Comparison of ENCODE assay signal across 9 cellular contexts in the genomic region with DNA sequence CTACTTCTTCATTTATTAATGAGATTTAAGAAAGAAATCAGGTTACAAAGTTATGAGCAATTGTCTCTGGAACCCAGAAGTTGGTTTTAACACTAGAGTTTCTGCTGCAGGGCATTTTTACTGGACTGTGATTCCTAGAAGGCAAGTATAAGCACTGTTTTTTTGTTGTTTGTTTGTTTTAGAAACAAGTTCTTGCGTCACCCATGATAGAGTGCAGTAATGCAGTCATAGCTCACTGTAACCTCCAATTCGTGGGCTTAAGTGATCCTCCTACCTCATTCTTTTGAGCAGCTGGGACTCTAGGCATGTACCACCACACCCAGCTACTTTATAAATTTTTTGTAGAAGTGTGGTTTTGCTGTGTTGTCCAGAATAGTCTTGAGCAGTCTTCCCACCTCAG. TPM values are rescaled to one million over a fixed set of nuclear protein-coding genes. Genes with fewer than 3 reads are reported as not detected.
DNase-seq lines count a peak whose midpoint lies in the region; TF ChIP-seq lines count a peak whose summit lies in the region.
"Had no signal": no experiment of that assay in that cellular context is flagged by ENCODE, and none has a peak within 500 bp of the region (broad histone marks: within the 10 kb centered on the region; RNA-seq: fewer than 3 reads in every experiment).

No MANE protein-coding gene starts in this region.

- H3K79me2 ChIP-seq in osteoblast (ENCODE audit: insufficient read depth, low read length), result peaks cover 99% of the 10 kb centered on the region

- H3K9me3 ChIP-seq in osteoblast (ENCODE audit: low read depth, low read length) (no peaks in the 10 kb centered on the region), ascending aorta (no peaks in the 10 kb centered on the region)
- H3K9me3 ChIP-seq: SJCRH30 had no signal

- H3K9me3 Mint-ChIP-seq in endothelial cell (ENCODE audit: unreplicated experiment), result no peaks in the 10 kb centered on the region

- peak; percentile 47 for DNase-seq in ELR (ENCODE audit: low read depth)
- peak; percentile 90 for DNase-seq in NCI-H226
- no peak for DNase-seq in endothelial cell (ENCODE audit: low spot score)
- no peak for DNase-seq in osteoblast (ENCODE audit: insufficient read length, low spot score, missing footprints)
- no peak for DNase-seq in ascending aorta (ENCODE audit: low spot score in 2 of 2)
- DNase-seq in T1000 (lab: John Stamatoyannopoulos, UW), result no peak
- no peak for DNase-seq in NCI-H1694 treated with DMSO at 0.1 percent for 48 hours (lab: John Stamatoyannopoulos, UW)
- DNase-seq: stimulated activated CD4-positive, alpha-beta T cell treated with anti-CD3 and anti-CD28 coated beads, Interleukin-15, amount 100 ng/mL, for 24 hours had no signal

- H3K36me3 ChIP-seq in osteoblast (ENCODE audit: insufficient read depth, low read length) (peaks cover 7% of the 10 kb centered on the region), ascending aorta (no peaks in the 10 kb centered on the region)

- TF ChIP-seq CTCF in endothelial cell (IDR thresholded peaks at IDR 0.05; ENCODE audit: unreplicated experiment) (no peak), osteoblast (IDR thresholded peaks at IDR 0.05; ENCODE audit: extremely low read depth, low read depth, low read length) (no peak), ascending aorta (IDR thresholded peaks at IDR 0.05) (no peak)

- H4K20me1 ChIP-seq in osteoblast (ENCODE audit: insufficient read depth, low read length), result peaks cover 63% of the 10 kb centered on the region

- H3K4me2 ChIP-seq in osteoblast (ENCODE audit: insufficient read depth, low read length), result no peak overlapping the region

- H3K4me1 Mint-ChIP-seq in endothelial cell (ENCODE audit: unreplicated experiment), result peaks cover 17% of the 10 kb centered on the region

- H3K36me3 Mint-ChIP-seq in endothelial cell (ENCODE audit: low read depth, unreplicated experiment), result no peaks in the 10 kb centered on the region

- H3K4me3 Mint-ChIP-seq in endothelial cell (ENCODE audit: unreplicated experiment), result no peak overlapping the region

- H3K27me3 ChIP-seq in osteoblast (ENCODE audit: insufficient read depth, low read length) (no peaks in the 10 kb centered on the region), ascending aorta (no peaks in the 10 kb centered on the region)
- H3K27me3 ChIP-seq: SJCRH30 had no signal

- intact Hi-C loops in ascending aorta (cut with DNase I), result no loop called here

- no peak overlapping the region for H2AFZ ChIP-seq in osteoblast (ENCODE audit: low read length)

- no peaks in the 10 kb centered on the region for H3K27me3 Mint-ChIP-seq in endothelial cell (ENCODE audit: unreplicated experiment)

- H3K4me3 ChIP-seq in osteoblast (ENCODE audit: insufficient read depth, low read length), result no peak overlapping the region
- no peak overlapping the region for H3K4me3 ChIP-seq in ascending aorta
- H3K4me3 ChIP-seq: SJCRH30 had no signal

- H3K27ac Mint-ChIP-seq in endothelial cell (ENCODE audit: unreplicated experiment), result peak overlapping the region; percentile 52

- H3K27ac ChIP-seq in osteoblast (ENCODE audit: low read depth, low read length) (peak overlapping the region; percentile 32), ascending aorta (no peak overlapping the region)

- H3K4me1 ChIP-seq in osteoblast (ENCODE audit: insufficient read depth, low read length) (peaks cover 38% of the 10 kb centered on the region), ascending aorta (peaks cover 0 to 25% of the 10 kb centered on the region in 2 donors)

RNA-seq across cellular contexts. Expression of a gene that starts 25.6 kb away (rescaled TPM):
- total RNA-seq in endothelial cell (ENCODE audit: unreplicated experiment) (206 TPM), osteoblast (231 and 243 TPM in 2 replicates), ascending aorta (140 TPM)

RNA-seq across cellular contexts. Expression of a gene that starts 50.5 kb away (rescaled TPM):
- 66.3 TPM for total RNA-seq in endothelial cell (ENCODE audit: unreplicated experiment)
- 34.5 and 43.8 TPM in 2 replicates for total RNA-seq in osteoblast
- total RNA-seq in ascending aorta, result 4.7 TPM

Comparison
In these comparisons a context has a peak if more than half of its experiments do, and no peak if none do; other contexts are left out.
1. DNase-seq: peak in ELR (single experiment) and NCI-H226 (single experiment); none in endothelial cell (single experiment), osteoblast (single experiment), ascending aorta (0 of 2), T1000 (single experiment) and NCI-H1694 treated with DMSO at 0.1 percent for 48 hours (single experiment).